In the genomic region with DNA sequence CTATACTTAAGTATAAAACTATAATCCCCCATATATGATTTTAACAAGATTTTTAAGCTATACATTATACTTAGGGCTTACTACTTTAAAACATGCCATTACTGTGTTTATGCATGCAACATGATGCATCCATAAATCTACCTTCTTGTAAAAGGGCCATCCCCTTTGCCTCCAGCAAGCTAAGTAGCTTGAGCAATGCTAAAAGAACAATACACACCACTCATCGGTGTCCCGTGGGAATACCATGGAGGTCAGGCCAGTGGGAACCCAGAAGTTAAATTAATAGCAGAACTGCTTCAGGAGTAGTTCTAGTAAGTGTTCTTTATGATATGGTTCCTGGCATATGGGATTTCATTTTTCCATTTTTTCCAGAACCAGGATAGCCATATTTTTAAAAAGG, we compare ENCODE assay signal across 17 cellular contexts. TPM values are rescaled to one million over a fixed set of nuclear protein-coding genes. Genes with fewer than 3 reads are reported as not detected.
DNase-seq lines count a peak whose midpoint lies in the region; ATAC-seq and TF ChIP-seq lines count a peak whose summit lies in the region.
"Had no signal": no experiment of that assay in that cellular context is flagged by ENCODE, and none has a peak within 500 bp of the region (broad histone marks: within the 10 kb centered on the region; RNA-seq: fewer than 3 reads in every experiment).

No MANE protein-coding gene starts in this region.

- H4K20me1 ChIP-seq in IMR-90 (ENCODE audit: insufficient read depth, low read length): peaks cover 19% of the 10 kb centered on the region
- no peaks in the 10 kb centered on the region for H4K20me1 ChIP-seq in mammary epithelial cell (ENCODE audit: insufficient read depth, low read length)

- peak; percentile 91 for DNase-seq in AG10803 (ENCODE audit: low read depth)
- peak; percentile 62 for DNase-seq in IMR-90
- DNase-seq in mammary epithelial cell: peak; percentile 1
- peak; percentile 51 for DNase-seq in hepatic stellate cell (ENCODE audit: low spot score)
- DNase-seq in stimulated activated CD4-positive, alpha-beta T cell treated with anti-CD3 and anti-CD28 coated beads, Interleukin-4, amount 100 ng/mL, for 24 hours: no peak
- no peak for DNase-seq in activated naive CD8-positive, alpha-beta T cell treated with anti-CD3 and anti-CD28 coated beads for 36 hours
- DNase-seq: activated CD4-positive, alpha-beta T cell treated with anti-CD3 and anti-CD28 coated beads, Interleukin-2, amount 50 U/mL, for 48 hours; activated naive CD4-positive, alpha-beta T cell treated with anti-CD3 and anti-CD28 coated beads, Interleukin-2, amount 10 ng/mL, durations not matched to agents 7 days and 5 days; activated T-cell treated with anti-CD3 and anti-CD28 coated beads, Interleukin-2, amount 50 U/mL, for 1 hour; CD8-positive, alpha-beta memory T cell; esophagus squamous epithelium; NCI-H1105 treated with DMSO at 0.1 percent for 48 hours; uterus had no signal

- in situ Hi-C loops in IMR-90 (cut with MboI; ENCODE audit: low sequenced_read_pairs): no loop called here
- in situ Hi-C loops in mammary epithelial cell (cut with MboI; ENCODE audit: low sequenced_read_pairs in 2 of 2): no loop called here

- ATAC-seq in IMR-90 (ENCODE audit: low read depth) (no peak), GM19455 (IDR thresholded peaks at IDR 0.05; ENCODE audit: unreplicated experiment) (no peak), HG02763 (IDR thresholded peaks at IDR 0.05; ENCODE audit: unreplicated experiment) (no peak)

- H2AK9ac ChIP-seq in IMR-90 (replicated peaks; ENCODE audit: low read depth, low read length, poor library complexity): no peak overlapping the region

- H4K8ac ChIP-seq in IMR-90 (ENCODE audit: low read depth in 2 of 2, low read length in 2 of 2): peak overlapping the region in 1 of 2 experiments; percentile 17; a peak in 1 of 4 replicates

- no peaks in the 10 kb centered on the region for H3K9me3 ChIP-seq in IMR-90 (ENCODE audit: control insufficient read depth, insufficient read depth, low read length)
- no peaks in the 10 kb centered on the region for H3K9me3 ChIP-seq in mammary epithelial cell (replicated peaks; ENCODE audit: insufficient read depth, low read length)
- H3K9me3 ChIP-seq: esophagus squamous epithelium, neutrophil, uterus had no signal

- H3K4me3 Mint-ChIP-seq in activated naive CD8-positive, alpha-beta T cell treated with anti-CD3 and anti-CD28 coated beads for 36 hours: no peak overlapping the region
- H3K4me3 Mint-ChIP-seq: activated naive CD4-positive, alpha-beta T cell treated with anti-CD3 and anti-CD28 coated beads, Interleukin-2, amount 10 ng/mL, durations not matched to agents 7 days and 5 days; CD8-positive, alpha-beta memory T cell had no signal

- H3K36me3 ChIP-seq in IMR-90 (ENCODE audit: control insufficient read depth, insufficient read depth, low read length): no peaks in the 10 kb centered on the region
- no peaks in the 10 kb centered on the region for H3K36me3 ChIP-seq in mammary epithelial cell (ENCODE audit: insufficient read depth, low read length)
- H3K36me3 ChIP-seq: esophagus squamous epithelium, neutrophil, uterus had no signal

- CTCF ChIA-PET in IMR-90 (lab: Yijun Ruan, JAX): interaction anchor here (0.6 to 1.6 kb wide), 2 partner anchors 76 to 187 kb away, joined by 3 read pairs; no protein-coding TSS in a partner anchor
- CTCF ChIA-PET in mammary epithelial cell (lab: Charles Lee; ENCODE audit: low non-redundant PET): no interaction called here

- H2AK5ac ChIP-seq in IMR-90 (ENCODE audit: low read depth, low read length): peak overlapping the region; percentile 79; the same call in 1 of the 2 replicates

- H2AFZ ChIP-seq in IMR-90 (replicated peaks; ENCODE audit: low read length, poor library complexity) (no peak overlapping the region), mammary epithelial cell (ENCODE audit: low read depth, low read length) (no peak overlapping the region)

- no peak overlapping the region for H3K27ac Mint-ChIP-seq in activated naive CD8-positive, alpha-beta T cell treated with anti-CD3 and anti-CD28 coated beads for 36 hours
- H3K27ac Mint-ChIP-seq: activated naive CD4-positive, alpha-beta T cell treated with anti-CD3 and anti-CD28 coated beads, Interleukin-2, amount 10 ng/mL, durations not matched to agents 7 days and 5 days; CD8-positive, alpha-beta memory T cell had no signal

- peak overlapping the region; percentile 63 for H4K5ac ChIP-seq in IMR-90 (ENCODE audit: low read depth, low read length)

- no CpG with 5 or more reads among the region's 2 CpGs for WGBS in IMR-90 (ENCODE audit: extremely low coverage in 2 of 2, insufficient read length in 1 of 2), 2 experiments
- WGBS in mammary epithelial cell (ENCODE audit: low coverage, missing lambda C conversion rate): 31% methylated on average over 2 of the region's 2 CpGs

- POLR2A ChIA-PET in IMR-90 (lab: Charles Lee; ENCODE audit: unreplicated experiment): interaction anchor here (0.6 kb wide), 1 partner anchor 145 kb away, joined by 8 read pairs; no protein-coding TSS in a partner anchor

- intact Hi-C loops in IMR-90 (cut with micrococcal nuclease) (loop anchor here (5.0 kb wide), 1 partner anchor 280 kb away; no protein-coding TSS in a partner anchor), mammary epithelial cell (cut with micrococcal nuclease) (no loop called here)

- H3K27ac ChIP-seq in IMR-90 (ENCODE audit: insufficient read depth, low read length) (peak overlapping the region; percentile 82; the same call in 1 of the 2 replicates), mammary epithelial cell (ENCODE audit: insufficient read depth, low read depth, low read length) (no peak overlapping the region)
- H3K27ac ChIP-seq: esophagus squamous epithelium, neutrophil, uterus, VCaP had no signal

- no peak for TF ChIP-seq RAD21 in IMR-90 (IDR thresholded peaks at IDR 0.05; ENCODE audit: low read length)

- dilution Hi-C loops in IMR-90 (cut with HindIII; ENCODE audit: low sequenced_read_pairs, unreplicated experiment): no loop called here
- dilution Hi-C loops in mammary epithelial cell (cut with HindIII; ENCODE audit: low sequenced_read_pairs): no loop called here

- peaks cover 37% of the 10 kb centered on the region for H3K9me1 ChIP-seq in IMR-90 (ENCODE audit: insufficient read depth, low read length)

- peaks cover 11% of the 10 kb centered on the region for H3K36me3 Mint-ChIP-seq in activated naive CD8-positive, alpha-beta T cell treated with anti-CD3 and anti-CD28 coated beads for 36 hours
- H3K36me3 Mint-ChIP-seq: activated naive CD4-positive, alpha-beta T cell treated with anti-CD3 and anti-CD28 coated beads, Interleukin-2, amount 10 ng/mL, durations not matched to agents 7 days and 5 days; CD8-positive, alpha-beta memory T cell had no signal

- H3K9ac ChIP-seq in IMR-90 (ENCODE audit: low read depth, low read length) (no peak overlapping the region), mammary epithelial cell (ENCODE audit: insufficient read depth, low read length) (no peak overlapping the region)

- TF ChIP-seq CTCF in AG10803 (conservative IDR thresholded peaks at IDR 0.05; ENCODE audit: low read length): no peak
- TF ChIP-seq CTCF in IMR-90 (conservative IDR thresholded peaks at IDR 0.05; ENCODE audit: low read depth, low read length): no peak
- TF ChIP-seq CTCF in mammary epithelial cell (conservative IDR thresholded peaks at IDR 0.05 in 1 of 2, IDR thresholded peaks at IDR 0.05 in 1 of 2; ENCODE audit: extremely low read depth in 1 of 2, insufficient read depth in 1 of 2, low read depth in 1 of 2, low read length in 2 of 2): no peak

- H3K4me2 ChIP-seq in IMR-90 (ENCODE audit: low read depth, low read length) (peak overlapping the region; percentile 50; the same call in 1 of the 2 replicates), mammary epithelial cell (ENCODE audit: insufficient read depth, low read depth, low read length) (no peak overlapping the region)

- H3K4me1 ChIP-seq in IMR-90 (ENCODE audit: control insufficient read depth, insufficient read depth, low read length) (peaks cover 34% of the 10 kb centered on the region), mammary epithelial cell (ENCODE audit: insufficient read depth, low read length) (no peaks in the 10 kb centered on the region)

- H3K18ac ChIP-seq in IMR-90 (ENCODE audit: low read depth, low read length): peak overlapping the region; percentile 73

- H2BK120ac ChIP-seq in IMR-90 (ENCODE audit: low read depth, low read length): peak overlapping the region; percentile 75

- H3K4ac ChIP-seq in IMR-90 (ENCODE audit: low read depth, low read length): peak overlapping the region; percentile 82

- H2BK15ac ChIP-seq in IMR-90 (ENCODE audit: low read depth, low read length): peak overlapping the region; percentile 63; the same call in 1 of the 3 replicates

- peak overlapping the region; percentile 62 for H2BK20ac ChIP-seq in IMR-90 (ENCODE audit: low read depth, low read length)

- H3K79me2 ChIP-seq in mammary epithelial cell (ENCODE audit: insufficient read depth, low read length): no peaks in the 10 kb centered on the region

- no peaks in the 10 kb centered on the region for H3K27me3 Mint-ChIP-seq in activated naive CD8-positive, alpha-beta T cell treated with anti-CD3 and anti-CD28 coated beads for 36 hours

- H3K9me3 Mint-ChIP-seq in activated naive CD8-positive, alpha-beta T cell treated with anti-CD3 and anti-CD28 coated beads for 36 hours: peaks cover 2% of the 10 kb centered on the region
- H3K9me3 Mint-ChIP-seq: activated naive CD4-positive, alpha-beta T cell treated with anti-CD3 and anti-CD28 coated beads, Interleukin-2, amount 10 ng/mL, durations not matched to agents 7 days and 5 days; CD8-positive, alpha-beta memory T cell had no signal

- H3K27me3 ChIP-seq in IMR-90 (ENCODE audit: control insufficient read depth, insufficient read depth, low read length) (no peaks in the 10 kb centered on the region), mammary epithelial cell (ENCODE audit: insufficient read depth, low read length) (no peaks in the 10 kb centered on the region)
- H3K27me3 ChIP-seq: uterus had no signal

- no TSS peak for BruUV-seq in IMR-90 (replicated peaks; lab: Mats Ljungman, UMichigan)
- BruUV-seq in mammary epithelial cell (replicated peaks; lab: Mats Ljungman, UMichigan): no TSS peak

- peak overlapping the region; percentile 86 for H2BK5ac ChIP-seq in IMR-90 (ENCODE audit: low read depth, low read length, poor library complexity, severe bottlenecking)

- TF ChIP-seq POLR2A in IMR-90 (IDR thresholded peaks at IDR 0.05; ENCODE audit: low read depth, low read length): no peak

- peaks cover 18% of the 10 kb centered on the region for H3K4me1 Mint-ChIP-seq in activated naive CD8-positive, alpha-beta T cell treated with anti-CD3 and anti-CD28 coated beads for 36 hours
- H3K4me1 Mint-ChIP-seq: CD8-positive, alpha-beta memory T cell had no signal

- H3K79me1 ChIP-seq in IMR-90 (ENCODE audit: low read depth in 1 of 2, low read length in 2 of 2): peaks cover 28 to 74% of the 10 kb centered on the region in 2 experiments; a peak in 3 of 4 replicates

- H4K91ac ChIP-seq in IMR-90 (ENCODE audit: insufficient read depth, low read depth, low read length): peak overlapping the region; percentile 35

- peak overlapping the region; percentile 18; the same call in 1 of the 2 replicates for H3K14ac ChIP-seq in IMR-90 (replicated peaks; ENCODE audit: low read depth, low read length)

- no peak overlapping the region; the same call in 1 of the 2 replicates for H3K56ac ChIP-seq in IMR-90 (ENCODE audit: extremely low read depth, insufficient read depth, low read length)

- H3K4me3 ChIP-seq in AG10803 (ENCODE audit: low read length): no peak overlapping the region
- H3K4me3 ChIP-seq in IMR-90 (ENCODE audit: insufficient read depth, low read depth, low read length): no peak overlapping the region
- no peak overlapping the region for H3K4me3 ChIP-seq in mammary epithelial cell (replicated peaks in 1 of 3; ENCODE audit: insufficient read depth in 1 of 3, low read depth in 2 of 3, low read length in 3 of 3)
- H3K4me3 ChIP-seq: esophagus squamous epithelium, uterus had no signal

- 0 out of 2 replicates have a peak overlapping the region, but pooled peaks have one; percentile 32 for H3K23ac ChIP-seq in IMR-90 (ENCODE audit: low read depth, low read length)

RNA-seq across cellular contexts. Expression of gene SH3RF3, which starts 37.8 kb away (rescaled TPM):
- total RNA-seq in IMR-90 (2012; rRNA removed) (3.4 and 3.9 TPM in 2 replicates), mammary epithelial cell (1 to 10 TPM in 1 of 2 donors, under 1 TPM in 1; 0.33 to 2.0 TPM)
- polyA plus RNA-seq in IMR-90 (2012; rRNA removed) (5.3 and 5.7 TPM in 2 replicates), mammary epithelial cell (0.20 TPM)
- polyA plus RNA-seq in IMR-90 (2012; cell fraction: cytosol; rRNA removed): 2.9 and 5.9 TPM in 2 replicates
- 10.7 and 11.0 TPM in 2 replicates for polyA plus RNA-seq in IMR-90 (2012; cell fraction: nucleus; rRNA removed; ENCODE audit: low replicate concordance)
- not detected for polyA minus RNA-seq in mammary epithelial cell
- total RNA-seq in activated naive CD8-positive, alpha-beta T cell treated with anti-CD3 and anti-CD28 coated beads for 36 hours: 1 to 10 TPM; 2.2 to 2.5 TPM

Comparison
In these comparisons a context has a peak if more than half of its experiments do, and no peak if none do; other contexts are left out.
1. DNase-seq: peak in AG10803 (single experiment), IMR-90 (single experiment), mammary epithelial cell (single experiment) and hepatic stellate cell (single experiment); none in stimulated activated CD4-positive, alpha-beta T cell treated with anti-CD3 and anti-CD28 coated beads, Interleukin-4, amount 100 ng/mL, for 24 hours (single experiment) and activated naive CD8-positive, alpha-beta T cell treated with anti-CD3 and anti-CD28 coated beads for 36 hours (single experiment).